ENCODE assay signal across 8 cellular contexts in the genomic region with DNA sequence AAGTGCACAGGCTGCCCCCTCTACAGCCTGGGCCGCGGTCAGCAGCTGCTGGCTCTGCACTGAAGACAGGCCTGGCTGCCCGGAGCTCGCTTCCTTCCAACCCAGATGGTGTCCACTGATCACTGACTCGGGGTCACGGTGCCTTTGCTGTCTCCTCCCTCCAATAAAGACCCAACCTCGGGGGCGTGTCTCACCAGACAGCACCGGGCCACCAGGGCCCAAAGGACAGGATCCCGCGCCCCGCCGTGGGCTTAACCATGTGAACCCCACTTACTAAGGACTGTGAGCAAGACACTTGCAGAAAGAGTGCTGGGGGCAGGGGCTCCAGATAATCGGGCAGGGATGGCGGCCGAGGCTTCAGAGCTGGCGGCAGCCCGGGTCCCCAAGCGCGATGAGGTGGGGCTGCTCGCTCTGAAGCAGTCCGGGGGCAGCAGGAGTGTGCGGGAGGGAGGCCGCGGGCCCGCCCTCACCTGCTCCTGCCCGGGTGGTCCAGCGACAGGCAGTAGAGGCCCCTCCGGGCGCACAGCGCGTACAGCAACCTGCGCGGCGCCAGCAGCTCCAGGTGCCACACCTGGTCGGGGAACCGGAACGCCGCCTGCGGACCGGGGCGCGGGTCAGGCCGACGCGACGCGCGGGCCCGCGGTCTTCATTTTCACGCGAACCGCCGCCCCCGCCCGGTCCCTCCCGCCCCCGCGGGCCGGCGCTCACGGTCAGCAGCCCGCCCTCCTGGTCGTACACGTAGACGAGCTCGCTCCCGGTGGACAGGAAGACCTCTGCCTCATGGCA. TPM values are rescaled to one million over a fixed set of nuclear protein-coding genes. Genes with fewer than 3 reads are reported as not detected.
DNase-seq lines count a peak whose midpoint lies in the region; ATAC-seq and TF ChIP-seq lines count a peak whose summit lies in the region.

No MANE protein-coding gene starts in this region.

- peak overlapping the region; percentile 71; the same call in 1 of the 2 replicates for H2AFZ ChIP-seq in PC-9
- peak overlapping the region; percentile 60 for H2AFZ ChIP-seq in mesenchymal stem cell (ENCODE audit: low read depth, low read length)

- POLR2A ChIA-PET in PC-9 (lab: Charles Lee; ENCODE audit: unreplicated experiment): interaction anchor here (0.6 to 1.1 kb wide), 3 partner anchors 15 to 1227 kb away, joined by 3 to 24 read pairs (median 4); no protein-coding TSS in a partner anchor

- H3K27me3 ChIP-seq in PC-9 (ENCODE audit: insufficient read depth, low read depth) (no peaks in the 10 kb centered on the region), mesenchymal stem cell (ENCODE audit: control insufficient read depth in 1 of 2, insufficient read depth in 1 of 2, low read length in 2 of 2) (no peaks in the 10 kb centered on the region), aorta (ENCODE audit: control insufficient read depth in 1 of 2, insufficient read depth in 2 of 2, low read length in 1 of 2) (no peaks in the 10 kb centered on the region)

- no peak for TF ChIP-seq CTCF in C4-2B (conservative IDR thresholded peaks at IDR 0.05)
- TF ChIP-seq CTCF in PC-9 (conservative IDR thresholded peaks at IDR 0.05): no peak
- no peak for TF ChIP-seq CTCF in GM20000 (IDR thresholded peaks at IDR 0.05; ENCODE audit: extremely low read depth, missing control alignments)

- H3K36me3 ChIP-seq in PC-9 (ENCODE audit: low read depth): no peaks in the 10 kb centered on the region
- peaks cover 43 to 51% of the 10 kb centered on the region in 2 experiments for H3K36me3 ChIP-seq in mesenchymal stem cell (ENCODE audit: control insufficient read depth in 1 of 2, insufficient read depth in 2 of 2, low read depth in 1 of 2, low read length in 2 of 2)
- no peaks in the 10 kb centered on the region for H3K36me3 ChIP-seq in aorta (ENCODE audit: control insufficient read depth in 1 of 2, insufficient read depth in 2 of 2, low read length in 1 of 2)

- ATAC-seq in GM21619 (IDR thresholded peaks at IDR 0.05; ENCODE audit: unreplicated experiment) (peak; percentile 13), aorta (ENCODE audit: low FRiP score) (no peak), HG02981 (IDR thresholded peaks at IDR 0.05; ENCODE audit: unreplicated experiment) (no peak)

- H2BK12ac ChIP-seq in mesenchymal stem cell (ENCODE audit: low read length in 2 of 2): peak overlapping the region in 1 of 2 experiments; percentile 56

- H3K27ac ChIP-seq in C4-2B (peak overlapping the region; percentile 85), PC-9 (no peak overlapping the region), mesenchymal stem cell (ENCODE audit: low read length, poor library complexity, severe bottlenecking) (no peak overlapping the region), aorta (ENCODE audit: low read depth in 1 of 2, low read length in 2 of 2) (no peak overlapping the region)

- H3K4me3 ChIP-seq in PC-9 (peak overlapping the region; percentile 62), mesenchymal stem cell (ENCODE audit: insufficient read depth in 1 of 2, low read depth in 1 of 2, low read length in 2 of 2) (peak overlapping the region; percentile 92), aorta (ENCODE audit: low read length in 2 of 2) (peak overlapping the region; percentile 39 to 66)

- H3K4ac ChIP-seq in mesenchymal stem cell (ENCODE audit: low read depth in 1 of 2, low read length in 2 of 2): peak overlapping the region; percentile 7 to 86

- peak overlapping the region; percentile 29 for H4K8ac ChIP-seq in mesenchymal stem cell (ENCODE audit: low read length)

- H3K23ac ChIP-seq in mesenchymal stem cell (ENCODE audit: low read length in 2 of 2): no peak overlapping the region

- H3K79me1 ChIP-seq in mesenchymal stem cell (replicated peaks; ENCODE audit: low read length, poor library complexity, severe bottlenecking): peaks cover 28% of the 10 kb centered on the region

- CTCF ChIA-PET in PC-9 (lab: Charles Lee): interaction anchor here (0.7 to 1.7 kb wide), 3 partner anchors 49 to 313 kb away, joined by 3 to 5 read pairs (median 3); a partner anchor contains a TSS

- TSS peak; percentile 6 for BruUV-seq in PC-9 (replicated peaks; lab: Mats Ljungman, UMichigan)

- peak overlapping the region in 1 of 2 experiments; percentile 92 for H3K14ac ChIP-seq in mesenchymal stem cell (ENCODE audit: low read length in 2 of 2)

- H3K18ac ChIP-seq in mesenchymal stem cell (ENCODE audit: low read depth in 1 of 2, low read length in 2 of 2): peak overlapping the region; percentile 34 to 96

- peak overlapping the region; percentile 44 for H4K91ac ChIP-seq in mesenchymal stem cell (ENCODE audit: low read length)

- peaks cover 7% of the 10 kb centered on the region; the same call in 1 of the 2 replicates for H3K79me2 ChIP-seq in PC-9 (ENCODE audit: low read depth)

- peak in 1 of 2 experiments; percentile 35 for DNase-seq in PC-9
- peak; percentile 50 to 80 for DNase-seq in dermis microvascular lymphatic vessel endothelial cell (ENCODE audit: low read depth in 2 of 2)
- DNase-seq in mesenchymal stem cell: peak; percentile 55
- no peak for DNase-seq in aorta
- DNase-seq in GM20000 (ENCODE audit: low spot score): no peak

- H3K9me3 ChIP-seq in PC-9 (ENCODE audit: insufficient read depth, low read depth): no peaks in the 10 kb centered on the region
- no peaks in the 10 kb centered on the region for H3K9me3 ChIP-seq in mesenchymal stem cell (ENCODE audit: control insufficient read depth, low read length)
- H3K9me3 ChIP-seq in aorta (ENCODE audit: control insufficient read depth, low read length): no peaks in the 10 kb centered on the region

- peaks cover 31% of the 10 kb centered on the region for H3F3A ChIP-seq in PC-9 (ENCODE audit: insufficient read depth, low read depth)

- peaks cover 10% of the 10 kb centered on the region for H3K4me1 ChIP-seq in PC-9 (replicated peaks; ENCODE audit: insufficient read depth)
- H3K4me1 ChIP-seq in mesenchymal stem cell (ENCODE audit: control insufficient read depth, insufficient read depth, low read depth, low read length): peaks cover 47% of the 10 kb centered on the region
- no peaks in the 10 kb centered on the region for H3K4me1 ChIP-seq in aorta (ENCODE audit: control insufficient read depth in 1 of 2, insufficient read depth in 2 of 2, low read length in 2 of 2)

- H2AK5ac ChIP-seq in mesenchymal stem cell (ENCODE audit: low read length, severe bottlenecking): no peak overlapping the region

- H3K9ac ChIP-seq in mesenchymal stem cell (ENCODE audit: low read length): peak overlapping the region; percentile 88

- WGBS in mesenchymal stem cell: 3% methylated on average over 46 of the region's 69 CpGs
- 0% methylated on average over 31 to 69 of the region's 69 CpGs for WGBS in aorta, 2 donors

- no peak overlapping the region for H2BK120ac ChIP-seq in mesenchymal stem cell (ENCODE audit: low read depth, low read length)

- intact Hi-C loops in PC-9 (cut with micrococcal nuclease; ENCODE audit: unreplicated experiment): loop anchor here (2.0 kb wide), 1 partner anchor 33 kb away; no protein-coding TSS in a partner anchor
- intact Hi-C loops in aorta (cut with DNase I): loop anchor here (2.0 to 5.0 kb wide), 4 partner anchors 15 to 259 kb away; no protein-coding TSS in a partner anchor

- H3K4me2 ChIP-seq in PC-9 (peak overlapping the region; percentile 90), mesenchymal stem cell (ENCODE audit: low read length, poor library complexity, severe bottlenecking) (peak overlapping the region; percentile 84)

- H2BK5ac ChIP-seq in mesenchymal stem cell (ENCODE audit: low read depth, low read length, poor library complexity, severe bottlenecking): peak overlapping the region; percentile 49

- H2BK15ac ChIP-seq in mesenchymal stem cell (ENCODE audit: low read depth, poor library complexity, severe bottlenecking): no peak overlapping the region

- H3K9me2 ChIP-seq in PC-9 (ENCODE audit: insufficient read depth): no peaks in the 10 kb centered on the region

- no peaks in the 10 kb centered on the region for H4K20me1 ChIP-seq in PC-9 (ENCODE audit: insufficient read depth)

RNA-seq across cellular contexts. Expression of a gene that starts 0.5 kb away (rescaled TPM):
- total RNA-seq in PC-9 (2021) (34.0 and 43.8 TPM in 2 replicates), dermis microvascular lymphatic vessel endothelial cell (11.0 and 19.8 TPM in 2 replicates), aorta (10 to 100 TPM; 20.9 to 32.2 TPM)
- 10.1 TPM for polyA plus RNA-seq in mesenchymal stem cell (2013, experiment 1 of 2)
- 10.3 TPM for polyA plus RNA-seq in mesenchymal stem cell (2013, experiment 2 of 2)
- 10 to 100 TPM in 1 of 2 donors, 1 to 10 TPM in 1; 8.8 to 48.4 TPM for polyA plus RNA-seq in aorta

RNA-seq across cellular contexts. Expression of a gene that starts 23.5 kb away (rescaled TPM):
- total RNA-seq in PC-9 (2021) (4.3 and 11.5 TPM in 2 replicates), dermis microvascular lymphatic vessel endothelial cell (0.26 and 0.76 TPM in 2 replicates), aorta (1 to 10 TPM; 3.0 to 3.1 TPM)
- polyA plus RNA-seq in mesenchymal stem cell (2013, experiment 1 of 2): 0.23 TPM
- 0.15 TPM for polyA plus RNA-seq in mesenchymal stem cell (2013, experiment 2 of 2)
- 1 to 10 TPM; 1.0 to 1.3 TPM for polyA plus RNA-seq in aorta

RNA-seq across cellular contexts. Expression of a gene that starts 39.1 kb away (rescaled TPM):
- 3,629 and 4,502 TPM in 2 replicates for total RNA-seq in PC-9 (2021)
- 6,103 and 8,158 TPM in 2 replicates for total RNA-seq in dermis microvascular lymphatic vessel endothelial cell
- polyA plus RNA-seq in mesenchymal stem cell (2013, experiment 1 of 2): 7,126 TPM
- polyA plus RNA-seq in mesenchymal stem cell (2013, experiment 2 of 2): 6,723 TPM
- total RNA-seq in aorta: 1,000 to 10,000 TPM; 2,309 to 2,547 TPM
- polyA plus RNA-seq in aorta: 1,000 to 10,000 TPM; 1,438 to 2,310 TPM

Comparison
In these comparisons a context has a peak if more than half of its experiments do, and no peak if none do; other contexts are left out.
1. DNase-seq: peak in dermis microvascular lymphatic vessel endothelial cell (2 of 2) and mesenchymal stem cell (single experiment); none in aorta (0 of 2) and GM20000 (single experiment).
2. Peak in every context shown above with its lines, with median percentiles within 50 percentile points of each other: H3K4me3 ChIP-seq.